Comparison of ENCODE assay signal across 8 cellular contexts in the genomic region with DNA sequence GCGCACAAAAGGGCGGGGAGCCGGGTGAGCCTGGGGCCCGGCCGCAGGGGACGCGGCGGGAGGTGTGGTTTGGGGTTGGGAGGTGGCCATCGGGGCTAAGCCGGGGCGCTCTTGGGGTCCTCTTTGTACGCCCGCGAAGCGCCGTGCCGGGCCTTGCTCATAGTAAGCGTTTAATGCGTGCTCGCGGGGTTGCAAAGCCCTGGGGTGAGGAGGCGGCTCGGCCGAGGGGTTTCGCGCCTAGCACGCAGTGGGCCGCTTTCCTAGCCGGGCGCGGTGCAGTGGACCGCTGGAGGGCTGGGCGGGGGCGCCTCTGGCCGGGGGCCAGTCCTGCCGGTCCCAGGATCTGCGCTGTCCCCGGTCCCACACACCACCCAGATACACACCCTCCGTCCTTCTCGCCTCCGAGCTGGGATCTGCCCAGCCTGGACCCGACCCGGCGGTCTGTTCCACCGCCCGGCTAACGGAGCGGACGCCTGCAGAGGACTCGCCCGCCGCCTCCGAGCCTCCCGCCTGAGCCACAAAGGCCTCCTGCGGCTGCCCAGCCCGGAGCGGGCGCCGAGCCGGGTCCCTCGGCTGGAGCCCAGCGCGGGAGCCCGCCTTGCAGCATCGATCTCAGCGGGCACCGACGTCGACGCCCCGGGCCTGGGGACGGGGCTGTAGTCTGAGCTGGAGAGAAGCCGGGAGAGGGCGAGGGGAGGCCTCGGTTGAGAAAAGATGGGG. TPM values are rescaled to one million over a fixed set of nuclear protein-coding genes. Genes with fewer than 3 reads are reported as not detected.
A peak's percentile ranks its signal among the peaks of the same experiment; 100 is the strongest.
DNase-seq lines count a peak whose midpoint lies in the region; ATAC-seq and TF ChIP-seq lines count a peak whose summit lies in the region.

No MANE protein-coding gene starts in this region.

- DNase-seq in AG08395 (ENCODE audit: low spot score) (peak; percentile 24), H7 (peak; percentile 83), left ventricle myocardium superior (peak; percentile 38), skeletal muscle cell (ENCODE audit: low read depth) (no peak), NOMO-1 treated with DMSO at 0.1 percent for 48 hours (lab: John Stamatoyannopoulos, UW; ENCODE audit: unreplicated experiment) (no peak)
- peak; percentile 16 for DNase-seq in activated CD8-positive, alpha-beta T cell treated with anti-CD3 and anti-CD28 coated beads for 36 hours

- no peaks in the 10 kb centered on the region for H3K36me3 Mint-ChIP-seq in activated CD8-positive, alpha-beta T cell treated with anti-CD3 and anti-CD28 coated beads for 36 hours (ENCODE audit: low read depth)

- H3K27ac Mint-ChIP-seq in activated CD8-positive, alpha-beta T cell treated with anti-CD3 and anti-CD28 coated beads for 36 hours: no peak overlapping the region

- H3K4me3 ChIP-seq in H7 (ENCODE audit: insufficient read depth, low read depth, low read length) (peak overlapping the region; percentile 63), skeletal muscle cell (ENCODE audit: low read depth, low read length) (peak overlapping the region; percentile 22)

- no peak for TF ChIP-seq CTCF in activated CD8-positive, alpha-beta T cell treated with anti-CD3 and anti-CD28 coated beads for 36 hours (IDR thresholded peaks at IDR 0.05)

- H3K4me3 Mint-ChIP-seq in activated CD8-positive, alpha-beta T cell treated with anti-CD3 and anti-CD28 coated beads for 36 hours: peak overlapping the region; percentile 21

- POLR2A ChIA-PET in activated CD8-positive, alpha-beta T cell treated with anti-CD3 and anti-CD28 coated beads for 36 hours (lab: Charles Lee): interaction anchor here (1.5 kb wide), 1 partner anchor 203 kb away, joined by 3 read pairs; the partner anchor contains the start of gene AGBL5

- H3K27me3 ChIP-seq in H7 (ENCODE audit: control insufficient read depth, insufficient read depth, low read length): peaks cover 76% of the 10 kb centered on the region

- H3K4me1 Mint-ChIP-seq in activated CD8-positive, alpha-beta T cell treated with anti-CD3 and anti-CD28 coated beads for 36 hours (ENCODE audit: low read depth): peaks cover 9% of the 10 kb centered on the region

- H3K27me3 Mint-ChIP-seq in activated CD8-positive, alpha-beta T cell treated with anti-CD3 and anti-CD28 coated beads for 36 hours: peaks cover 52% of the 10 kb centered on the region

- no peaks in the 10 kb centered on the region for H3K9me3 Mint-ChIP-seq in activated CD8-positive, alpha-beta T cell treated with anti-CD3 and anti-CD28 coated beads for 36 hours

- intact Hi-C loops in activated CD8-positive, alpha-beta T cell treated with anti-CD3 and anti-CD28 coated beads for 36 hours (cut with micrococcal nuclease): loop anchor here (5.0 to 10.0 kb wide), 2 partner anchors 74 to 166 kb away; no protein-coding TSS in a partner anchor
- intact Hi-C loops in left ventricle myocardium superior (cut with micrococcal nuclease): loop anchor here (5.0 kb wide), 1 partner anchor 79 kb away; no protein-coding TSS in a partner anchor

- no peaks in the 10 kb centered on the region for H3K36me3 ChIP-seq in H7 (replicated peaks; ENCODE audit: control insufficient read depth, insufficient read depth, low read length)

- CTCF ChIA-PET in activated CD8-positive, alpha-beta T cell treated with anti-CD3 and anti-CD28 coated beads for 36 hours (lab: Charles Lee): interaction anchor here (2.4 to 8.8 kb wide), 4 partner anchors 11 to 169 kb away, joined by 6 to 156 read pairs (median 64); no protein-coding TSS in a partner anchor

- peak; percentile 34 for ATAC-seq in activated CD8-positive, alpha-beta T cell treated with anti-CD3 and anti-CD28 coated beads for 36 hours
- ATAC-seq in left ventricle myocardium superior: peak; percentile 12
- ATAC-seq in GM21526 (IDR thresholded peaks at IDR 0.05; ENCODE audit: low FRiP score, unreplicated experiment): no peak
- no peak for ATAC-seq in GM21717 (IDR thresholded peaks at IDR 0.05; ENCODE audit: unreplicated experiment)

RNA-seq across cellular contexts. Expression of gene DPYSL5, which starts 0.6 kb away (rescaled TPM):
- 3.8 and 4.4 TPM in 2 replicates for total RNA-seq in H7 (2014; rRNA removed; shearing (Covaris generic))
- total RNA-seq in activated CD8-positive, alpha-beta T cell treated with anti-CD3 and anti-CD28 coated beads for 36 hours: not detected
- not detected for total RNA-seq in left ventricle myocardium superior

Comparison
In these comparisons a context has a peak if more than half of its experiments do, and no peak if none do; other contexts are left out.
1. DNase-seq: peak in AG08395 (single experiment), H7 (single experiment), activated CD8-positive, alpha-beta T cell treated with anti-CD3 and anti-CD28 coated beads for 36 hours (single experiment) and left ventricle myocardium superior (single experiment); none in skeletal muscle cell (single experiment) and NOMO-1 treated with DMSO at 0.1 percent for 48 hours (single experiment).
2. ATAC-seq: peak in activated CD8-positive, alpha-beta T cell treated with anti-CD3 and anti-CD28 coated beads for 36 hours (single experiment) and left ventricle myocardium superior (single experiment); none in GM21526 (single experiment) and GM21717 (single experiment).